ENCODE assay signal across 16 cellular contexts in the genomic region with DNA sequence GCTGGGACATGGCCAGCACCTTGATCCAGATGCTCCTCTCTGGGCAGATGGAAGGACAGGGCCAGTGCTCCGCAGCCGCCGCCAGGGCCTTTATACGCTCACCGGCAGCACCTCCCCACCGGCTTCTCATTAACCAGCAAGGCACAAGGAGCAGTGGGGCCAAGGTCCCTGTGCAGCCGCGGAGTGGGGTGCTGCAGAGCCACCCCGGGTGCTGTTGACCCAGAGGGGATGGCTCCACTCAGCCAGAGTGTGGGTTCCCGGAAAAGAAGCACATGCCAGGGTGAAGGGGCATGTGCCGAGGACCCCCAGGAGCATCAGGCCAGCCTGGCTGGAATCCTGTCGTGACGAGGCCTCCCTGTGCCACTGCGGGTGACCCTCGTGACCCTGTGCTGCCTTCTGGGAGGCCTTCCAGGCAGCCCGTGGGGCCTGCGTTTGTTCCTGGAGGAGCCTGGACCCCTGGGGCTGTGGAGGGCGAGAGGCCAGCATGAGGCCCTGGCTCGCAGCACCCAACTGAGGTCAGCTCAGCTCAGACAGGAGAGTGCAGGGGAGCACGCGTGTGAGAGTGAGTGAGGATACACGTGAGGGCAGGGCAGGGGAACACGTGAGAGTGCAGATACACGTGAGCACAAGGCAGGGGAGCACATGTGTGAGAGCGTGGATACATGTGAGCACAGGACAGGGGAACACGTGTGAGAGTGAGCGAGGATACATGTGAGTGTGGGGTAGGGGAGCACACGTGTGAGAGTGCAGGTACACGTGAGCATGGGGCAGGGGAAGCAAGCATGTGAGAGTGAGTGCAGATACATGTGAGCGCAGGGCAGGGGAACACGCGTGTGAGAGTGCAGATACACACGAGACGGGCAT. TPM values are rescaled to one million over a fixed set of nuclear protein-coding genes. Genes with fewer than 3 reads are reported as not detected.
DNase-seq lines count a peak whose midpoint lies in the region; ATAC-seq and TF ChIP-seq lines count a peak whose summit lies in the region.
"Had no signal": no experiment of that assay in that cellular context is flagged by ENCODE, and none has a peak within 500 bp of the region (broad histone marks: within the 10 kb centered on the region; RNA-seq: fewer than 3 reads in every experiment).

A gene with protein sequence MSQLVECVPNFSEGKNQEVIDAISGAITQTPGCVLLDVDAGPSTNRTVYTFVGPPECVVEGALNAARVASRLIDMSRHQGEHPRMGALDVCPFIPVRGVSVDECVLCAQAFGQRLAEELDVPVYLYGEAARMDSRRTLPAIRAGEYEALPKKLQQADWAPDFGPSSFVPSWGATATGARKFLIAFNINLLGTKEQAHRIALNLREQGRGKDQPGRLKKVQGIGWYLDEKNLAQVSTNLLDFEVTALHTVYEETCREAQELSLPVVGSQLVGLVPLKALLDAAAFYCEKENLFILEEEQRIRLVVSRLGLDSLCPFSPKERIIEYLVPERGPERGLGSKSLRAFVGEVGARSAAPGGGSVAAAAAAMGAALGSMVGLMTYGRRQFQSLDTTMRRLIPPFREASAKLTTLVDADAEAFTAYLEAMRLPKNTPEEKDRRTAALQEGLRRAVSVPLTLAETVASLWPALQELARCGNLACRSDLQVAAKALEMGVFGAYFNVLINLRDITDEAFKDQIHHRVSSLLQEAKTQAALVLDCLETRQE (minus strand): TSS at position 66 of the 864 bp plus-strand sequence. CDS start 56 bp downstream, at position 10.

- intact Hi-C loops in posterior cingulate gyrus (cut with DNase I) = no loop called here

- no peak within 1 kb of the TSS for H3K4me2 ChIP-seq in GM23338

- no peaks in the 10 kb centered on the region for H3K9me2 ChIP-seq in GM23338 (ENCODE audit: insufficient read depth)

- H3K4me1 Mint-ChIP-seq in GM23338 = peaks cover 10% of the 10 kb centered on the region
- H3K4me1 Mint-ChIP-seq: activated naive CD4-positive, alpha-beta T cell treated with anti-CD3 and anti-CD28 coated beads, Interleukin-2, amount 50 U/mL, for 24 hours; memory B cell had no signal

- peak within 1 kb of the TSS; percentile 19; the same call in 1 of the 2 replicates for H3K27ac Mint-ChIP-seq in GM23338
- H3K27ac Mint-ChIP-seq: activated CD8-positive, alpha-beta T cell treated with anti-CD3 and anti-CD28 coated beads, Interleukin-2, amount 10 ng/mL, durations not matched to agents 7 days and 5 days; activated naive CD4-positive, alpha-beta T cell treated with anti-CD3 and anti-CD28 coated beads, Interleukin-2, amount 50 U/mL, for 24 hours; memory B cell had no signal

- no peaks in the 10 kb centered on the region; the same call in 1 of the 2 replicates for H3K4me1 ChIP-seq in GM23338 (ENCODE audit: insufficient read depth)
- peaks cover 0 to 9% (median 0%) of the 10 kb centered on the region in 4 donors for H3K4me1 ChIP-seq in Peyer's patch
- H3K4me1 ChIP-seq in gastroesophageal sphincter = peaks cover 0 to 13% (median 8%) of the 10 kb centered on the region in 3 donors

- TF ChIP-seq CTCF in GM23338 (conservative IDR thresholded peaks at IDR 0.05; ENCODE audit: low read depth in 2 of 2) = no peak
- no peak for TF ChIP-seq CTCF in Peyer's patch (IDR thresholded peaks at IDR 0.05)
- no peak for TF ChIP-seq CTCF in gastroesophageal sphincter (IDR thresholded peaks at IDR 0.05)

- no peaks in the 10 kb centered on the region for H3K36me3 ChIP-seq in GM23338 (ENCODE audit: insufficient read depth)
- H3K36me3 ChIP-seq in Peyer's patch = no peaks in the 10 kb centered on the region
- no peaks in the 10 kb centered on the region for H3K36me3 ChIP-seq in gastroesophageal sphincter
- H3K36me3 ChIP-seq: uterus had no signal

- H2AFZ ChIP-seq in GM23338 = no peak within 1 kb of the TSS

- H3F3A ChIP-seq in GM23338 (replicated peaks; ENCODE audit: low read depth) = no peaks in the 10 kb centered on the region

- H3K27me3 Mint-ChIP-seq in GM23338 (ENCODE audit: insufficient read depth, low read depth, poor library complexity) = peaks cover 14% of the 10 kb centered on the region
- H3K27me3 Mint-ChIP-seq: activated naive CD4-positive, alpha-beta T cell treated with anti-CD3 and anti-CD28 coated beads, Interleukin-2, amount 50 U/mL, for 24 hours; memory B cell had no signal

- peaks cover 15% of the 10 kb centered on the region for H3K36me3 Mint-ChIP-seq in GM23338 (ENCODE audit: low read depth)
- H3K36me3 Mint-ChIP-seq: activated naive CD4-positive, alpha-beta T cell treated with anti-CD3 and anti-CD28 coated beads, Interleukin-2, amount 50 U/mL, for 24 hours had no signal

- TF ChIP-seq POLR2A in Peyer's patch (IDR thresholded peaks at IDR 0.05) (no peak), gastroesophageal sphincter (IDR thresholded peaks at IDR 0.05) (no peak)

- DNase-seq in GM23338 (ENCODE audit: low spot score) (no peak), Peyer's patch (peak in 2 of 3 donors; percentile 28 to 39), kidney tubule cell (ENCODE audit: low spot score) (peak; percentile 19), posterior cingulate gyrus (peak in 9 of 10 donors; percentile 1 to 75 (median 9))
- DNase-seq: activated CD8-positive, alpha-beta T cell treated with anti-CD3 and anti-CD28 coated beads, Interleukin-2, amount 10 ng/mL, durations not matched to agents 7 days and 5 days; hypothalamus; NK-92 treated with Interleukin-12 subunit alpha and Interleukin-12 subunit beta, amount 100 ng/mL, for 24 hours had no signal

- no peak for ATAC-seq in GM23338
- ATAC-seq in gastroesophageal sphincter = no peak
- no peak for ATAC-seq in GM18873 (IDR thresholded peaks at IDR 0.05; ENCODE audit: low FRiP score, unreplicated experiment)
- no peak for ATAC-seq in HG03045 (IDR thresholded peaks at IDR 0.05; ENCODE audit: unreplicated experiment)
- ATAC-seq: activated CD8-positive, alpha-beta T cell treated with anti-CD3 and anti-CD28 coated beads, Interleukin-2, amount 10 ng/mL, durations not matched to agents 7 days and 5 days; GM12878 had no signal

- H4K20me1 ChIP-seq in GM23338 (replicated peaks; ENCODE audit: insufficient read depth) = no peaks in the 10 kb centered on the region

- no peaks in the 10 kb centered on the region for H3K79me2 ChIP-seq in GM23338 (replicated peaks; ENCODE audit: insufficient read depth)

- no peaks in the 10 kb centered on the region for H3K9me3 ChIP-seq in Peyer's patch
- no peaks in the 10 kb centered on the region for H3K9me3 ChIP-seq in gastroesophageal sphincter
- H3K9me3 ChIP-seq: uterus had no signal

- WGBS in gastroesophageal sphincter (ENCODE audit: low coverage in 1 of 2), 2 donors = 78 to 82% methylated on average over 12 to 18 of the region's 34 CpGs

- H3K27me3 ChIP-seq in GM23338 (ENCODE audit: insufficient read depth) (no peaks in the 10 kb centered on the region), Peyer's patch (no peaks in the 10 kb centered on the region), gastroesophageal sphincter (peaks cover 7% of the 10 kb centered on the region)
- H3K27me3 ChIP-seq: uterus had no signal

- H3K27ac ChIP-seq in GM23338 (ENCODE audit: low read depth) = no peak within 1 kb of the TSS
- no peak within 1 kb of the TSS for H3K27ac ChIP-seq in Peyer's patch
- H3K27ac ChIP-seq in gastroesophageal sphincter = no peak within 1 kb of the TSS
- H3K27ac ChIP-seq: C4-2B, epithelial cell of prostate, uterus had no signal

- H3K4me3 ChIP-seq in GM23338 (no peak within 1 kb of the TSS), Peyer's patch (peak within 1 kb of the TSS in 1 of 4 donors; percentile 11), gastroesophageal sphincter (no peak within 1 kb of the TSS)
- H3K4me3 ChIP-seq: GM12878, uterus had no signal

- peaks cover 7% of the 10 kb centered on the region; the same call in 1 of the 3 replicates for H3K9me3 Mint-ChIP-seq in GM23338
- H3K9me3 Mint-ChIP-seq: activated naive CD4-positive, alpha-beta T cell treated with anti-CD3 and anti-CD28 coated beads, Interleukin-2, amount 50 U/mL, for 24 hours; memory B cell had no signal

- TF ChIP-seq EP300 in gastroesophageal sphincter (IDR thresholded peaks at IDR 0.05) = no peak

- H3K4me3 Mint-ChIP-seq in GM23338 = no peak within 1 kb of the TSS
- H3K4me3 Mint-ChIP-seq: activated CD8-positive, alpha-beta T cell treated with anti-CD3 and anti-CD28 coated beads, Interleukin-2, amount 10 ng/mL, durations not matched to agents 7 days and 5 days; activated naive CD4-positive, alpha-beta T cell treated with anti-CD3 and anti-CD28 coated beads, Interleukin-2, amount 50 U/mL, for 24 hours; memory B cell had no signal

TF ChIP-seq in GM23338, 12 proteins besides CTCF, POLR2A, EP300 and RAD21 (continues in another document):
- TF ChIP-seq ETS1 (IDR thresholded peaks at IDR 0.05) (no peak), STAT1 (IDR thresholded peaks at IDR 0.05; ENCODE audit: unreplicated experiment) (no peak), EZH2phosphoT487 (IDR thresholded peaks at IDR 0.05; ENCODE audit: unreplicated experiment) (no peak), EZH2 (IDR thresholded peaks at IDR 0.05; ENCODE audit: low read depth, unreplicated experiment) (no peak), ZNF114 (CRISPR knock-in tag; IDR thresholded peaks at IDR 0.05) (no peak)

RNA-seq across cellular contexts. Expression of the gene that starts here (rescaled TPM):
- 0.90 and 3.3 TPM in 2 replicates for total RNA-seq in GM23338 (2014; rRNA removed; shearing (Covaris generic))
- polyA plus RNA-seq in GM23338 (2016; fragmentation: Nextera tagmentation; extraction: Ambion mirVana) = 2.3 and 2.6 TPM in 2 replicates
- total RNA-seq in Peyer's patch (1 to 10 TPM in 1 of 4 donors, under 1 TPM in 1, not detected in 2; 0.67 to 1.0 TPM), gastroesophageal sphincter (1 to 10 TPM in 1 of 4 donors, under 1 TPM in 1, not detected in 2; 0.31 to 1.5 TPM)
